16 cellular contexts compared by ENCODE assay signal in the genomic region with DNA sequence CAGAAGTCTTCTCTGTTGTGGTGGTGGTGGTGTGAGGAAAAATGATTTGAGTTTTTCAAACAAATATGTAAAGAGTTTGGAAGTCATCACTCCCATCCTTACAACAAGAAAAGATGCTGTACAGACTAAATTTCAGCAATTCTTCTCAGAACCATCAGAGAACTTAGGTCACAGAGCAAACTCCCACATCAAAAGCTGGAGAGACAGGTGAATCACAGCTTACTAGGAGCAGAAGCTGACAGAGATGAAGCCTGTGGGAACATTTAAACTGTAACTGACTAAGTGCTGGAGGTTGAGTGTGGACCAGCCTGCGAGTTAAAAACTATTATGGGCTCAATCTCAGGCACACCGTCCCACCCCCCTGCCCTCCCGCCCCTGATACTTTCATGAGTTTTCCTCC.
"Had no signal": no experiment of that assay in that cellular context is flagged by ENCODE, and none has a peak within 500 bp of the region (broad histone marks: within the 10 kb centered on the region; RNA-seq: fewer than 3 reads in every experiment).

No MANE protein-coding gene starts in this region.

- H3K4me3 Mint-ChIP-seq: naive thymus-derived CD4-positive, alpha-beta T cell; stimulated activated effector memory CD8-positive, alpha-beta T cell treated with anti-CD3 and anti-CD28 coated beads, Interleukin-12 subunit alpha, Interleukin-12 subunit beta, amount 100 ng/mL, for 72 hours; stimulated activated naive CD8-positive, alpha-beta T cell treated with anti-CD3 and anti-CD28 coated beads, Interleukin-15, Interleukin-2, amounts not matched to agents 100 ng/mL and 50 ng/mL, for 24 hours had no signal

- H3K27me3 ChIP-seq: heart left ventricle, pancreas, right lobe of liver, testis, tibial nerve had no signal

- H3K27ac Mint-ChIP-seq: naive thymus-derived CD4-positive, alpha-beta T cell; progenitor cell of endocrine pancreas; stimulated activated effector memory CD8-positive, alpha-beta T cell treated with anti-CD3 and anti-CD28 coated beads, Interleukin-12 subunit alpha, Interleukin-12 subunit beta, amount 100 ng/mL, for 72 hours; stimulated activated naive CD8-positive, alpha-beta T cell treated with anti-CD3 and anti-CD28 coated beads, Interleukin-15, Interleukin-2, amounts not matched to agents 100 ng/mL and 50 ng/mL, for 24 hours had no signal

- H3K4me3 ChIP-seq: heart left ventricle, pancreas, right lobe of liver, testis, tibial nerve had no signal

- H3K4me1 ChIP-seq: heart left ventricle, pancreas, testis, tibial nerve had no signal

- H3K9me3 ChIP-seq: pancreas, right lobe of liver, testis had no signal

- DNase-seq: effector memory CD4-positive, alpha-beta T cell; heart left ventricle; hippocampal formation; left colon; left ventricle myocardium superior; naive thymus-derived CD4-positive, alpha-beta T cell; pancreas; right lobe of liver; stimulated activated CD4-positive, alpha-beta T cell treated with anti-CD3 and anti-CD28 coated beads, Interleukin-4, amount 100 ng/mL, for 1 hour; stimulated activated CD8-positive, alpha-beta memory T cell treated with anti-CD3 and anti-CD28 coated beads, Interleukin-4, amount 100 ng/mL, for 48 hours; testis had no signal

- H3K36me3 ChIP-seq: heart left ventricle, pancreas, right lobe of liver, tibial nerve had no signal

- ATAC-seq: esophagus mucosa; heart left ventricle; left colon; left ventricle myocardium superior; naive thymus-derived CD4-positive, alpha-beta T cell; pancreas; right lobe of liver; stimulated activated effector memory CD8-positive, alpha-beta T cell treated with anti-CD3 and anti-CD28 coated beads, Interleukin-12 subunit alpha, Interleukin-12 subunit beta, amount 100 ng/mL, for 72 hours had no signal

- H3K27ac ChIP-seq: heart left ventricle, pancreas, right lobe of liver, testis, tibial nerve had no signal

- H3K27me3 Mint-ChIP-seq: progenitor cell of endocrine pancreas had no signal
